Comparison of ENCODE assay signal across 11 cellular contexts in genomic region chr14:68936476-68936875, GRCh38. TPM values are rescaled to one million over a fixed set of nuclear protein-coding genes. Genes with fewer than 3 reads are reported as not detected.
DNase-seq lines count a peak whose midpoint lies in the region; ATAC-seq and TF ChIP-seq lines count a peak whose summit lies in the region.
"Had no signal": no experiment of that assay in that cellular context is flagged by ENCODE, and none has a peak within 500 bp of the region (broad histone marks: within the 10 kb centered on the region; RNA-seq: fewer than 3 reads in every experiment).

No MANE protein-coding gene starts in this region.

- TF ChIP-seq CTCF in brain microvascular endothelial cell (IDR thresholded peaks at IDR 0.05; ENCODE audit: low read depth, low read length, missing control alignments) = no peak
- TF ChIP-seq CTCF in left lung (IDR thresholded peaks at IDR 0.05) = no peak

- no peaks in the 10 kb centered on the region for H3K36me3 Mint-ChIP-seq in activated T-helper 17 cell treated with anti-CD3 and anti-CD28 coated beads, Interleukin-2, amount 50 U/mL, for 72 hours (ENCODE audit: low read depth)
- H3K36me3 Mint-ChIP-seq: immature natural killer cell had no signal

- H3K27ac Mint-ChIP-seq in activated T-helper 17 cell treated with anti-CD3 and anti-CD28 coated beads, Interleukin-2, amount 50 U/mL, for 72 hours = no peak overlapping the region
- H3K27ac Mint-ChIP-seq: immature natural killer cell; T-helper 2 cell treated with Interferon-gamma antibody and Interleukin-4, amounts not matched to agents 5 μg/mL and 100 μg/mL, for 36 hours had no signal

- H3K9me3 ChIP-seq in GM23248 (ENCODE audit: low read depth) = no peaks in the 10 kb centered on the region
- H3K9me3 ChIP-seq in left lung = no peaks in the 10 kb centered on the region
- no peaks in the 10 kb centered on the region for H3K9me3 ChIP-seq in skeletal muscle satellite cell (replicated peaks; ENCODE audit: low read length)

- ATAC-seq in left lung = no peak
- no peak for ATAC-seq in HG03159 (IDR thresholded peaks at IDR 0.05; ENCODE audit: unreplicated experiment)
- ATAC-seq in activated T-helper 17 cell treated with anti-CD3 and anti-CD28 coated beads, Interleukin-2, amount 50 U/mL, for 72 hours (replicated peaks) = no peak
- ATAC-seq in GM18520 (IDR thresholded peaks at IDR 0.05; ENCODE audit: unreplicated experiment) = no peak

- no peak overlapping the region for H3K9ac ChIP-seq in GM23248
- H3K9ac ChIP-seq in skeletal muscle satellite cell (ENCODE audit: low read depth, low read length) = peak overlapping the region; percentile 15

- H3K79me2 ChIP-seq in GM23248 (ENCODE audit: insufficient read depth) = peaks cover 97% of the 10 kb centered on the region

- H3K4me2 ChIP-seq in GM23248 (ENCODE audit: unreplicated experiment) = no peak overlapping the region
- no peak overlapping the region for H3K4me2 ChIP-seq in skeletal muscle satellite cell (ENCODE audit: low read length)

- no peaks in the 10 kb centered on the region for H3K9me2 ChIP-seq in GM23248 (ENCODE audit: insufficient read depth)

- no peaks in the 10 kb centered on the region for H3K9me3 Mint-ChIP-seq in activated T-helper 17 cell treated with anti-CD3 and anti-CD28 coated beads, Interleukin-2, amount 50 U/mL, for 72 hours
- H3K9me3 Mint-ChIP-seq: immature natural killer cell; T-helper 2 cell treated with Interferon-gamma antibody and Interleukin-4, amounts not matched to agents 5 μg/mL and 100 μg/mL, for 36 hours had no signal

- H3K36me3 ChIP-seq in GM23248 (ENCODE audit: low read depth) = no peaks in the 10 kb centered on the region; the same call in 1 of the 2 replicates
- H3K36me3 ChIP-seq in brain microvascular endothelial cell (replicated peaks) = peaks cover 27% of the 10 kb centered on the region
- H3K36me3 ChIP-seq in left lung = no peaks in the 10 kb centered on the region
- peaks cover 26% of the 10 kb centered on the region for H3K36me3 ChIP-seq in skeletal muscle satellite cell (ENCODE audit: insufficient read depth, low read length)

- no peaks in the 10 kb centered on the region for H3K27me3 Mint-ChIP-seq in activated T-helper 17 cell treated with anti-CD3 and anti-CD28 coated beads, Interleukin-2, amount 50 U/mL, for 72 hours

- H3K4me1 Mint-ChIP-seq in activated T-helper 17 cell treated with anti-CD3 and anti-CD28 coated beads, Interleukin-2, amount 50 U/mL, for 72 hours = peaks cover 6% of the 10 kb centered on the region

- no peak overlapping the region for H2AFZ ChIP-seq in GM23248

- no peaks in the 10 kb centered on the region for H3K27me3 ChIP-seq in GM23248 (replicated peaks; ENCODE audit: insufficient read depth)
- no peaks in the 10 kb centered on the region for H3K27me3 ChIP-seq in brain microvascular endothelial cell (replicated peaks)
- no peaks in the 10 kb centered on the region for H3K27me3 ChIP-seq in left lung
- H3K27me3 ChIP-seq in skeletal muscle satellite cell (ENCODE audit: control insufficient read depth, insufficient read depth, low read length) = no peaks in the 10 kb centered on the region

- peak overlapping the region; percentile 75 for H3K27ac ChIP-seq in GM23248
- peak overlapping the region; percentile 6 for H3K27ac ChIP-seq in brain microvascular endothelial cell
- H3K27ac ChIP-seq in left lung = peak overlapping the region; percentile 30 to 93

- peaks cover 79% of the 10 kb centered on the region for H3F3A ChIP-seq in GM23248 (ENCODE audit: insufficient read depth)

- 30 to 33% methylated on average over 8 of the region's 8 CpGs for WGBS in GM23248 (ENCODE audit: low coverage in 1 of 2, low lambda C conversion rate in 2 of 2, missing lambda C conversion rate in 2 of 2), 2 experiments

- H3K4me3 ChIP-seq in GM23248 (no peak overlapping the region), brain microvascular endothelial cell (ENCODE audit: low read depth, low read length) (no peak overlapping the region), left lung (no peak overlapping the region), skeletal muscle satellite cell (ENCODE audit: low read length) (no peak overlapping the region)

- H3K4me1 ChIP-seq in GM23248 (ENCODE audit: insufficient read depth) (peaks cover 65% of the 10 kb centered on the region), left lung (peaks cover 28 to 95% of the 10 kb centered on the region in 2 donors), skeletal muscle satellite cell (ENCODE audit: control insufficient read depth, insufficient read depth, low read length) (peaks cover 72% of the 10 kb centered on the region)

- peaks cover 17% of the 10 kb centered on the region; the same call in 1 of the 2 replicates for H4K20me1 ChIP-seq in GM23248 (ENCODE audit: insufficient read depth)

- intact Hi-C loops in left lung (cut with DNase I) = no loop called here

- DNase-seq in GM23248 (no peak), brain microvascular endothelial cell (no peak), left lung (no peak), SIG-M5 (lab: John Stamatoyannopoulos, UW) (no peak)
- DNase-seq: immature natural killer cell, NCI-H1694 treated with DMSO at 0.1 percent for 48 hours had no signal

- in situ Hi-C loops in GM23248 (cut with MboI) (no loop called here), brain microvascular endothelial cell (cut with HindIII; ENCODE audit: low pct_ligation_motif_present, low sequenced_read_pairs) (no loop called here)

- H3K4me3 Mint-ChIP-seq in activated T-helper 17 cell treated with anti-CD3 and anti-CD28 coated beads, Interleukin-2, amount 50 U/mL, for 72 hours = no peak overlapping the region
- H3K4me3 Mint-ChIP-seq: immature natural killer cell; T-helper 2 cell treated with Interferon-gamma antibody and Interleukin-4, amounts not matched to agents 5 μg/mL and 100 μg/mL, for 36 hours had no signal

RNA-seq across cellular contexts. Expression of gene ACTN1, which starts 42.6 kb away (rescaled TPM):
- total RNA-seq in GM23248 (2014; rRNA removed; shearing (Covaris generic)) = 403 and 414 TPM in 2 replicates
- 593 and 597 TPM in 2 replicates for polyA plus RNA-seq in GM23248 (2016; fragmentation: Nextera tagmentation; extraction: Ambion mirVana)
- 100 to 1,000 TPM; 164 to 225 TPM for total RNA-seq in left lung
- 110 and 141 TPM in 2 replicates for total RNA-seq in skeletal muscle satellite cell (2012; rRNA removed)
- total RNA-seq in activated T-helper 17 cell treated with anti-CD3 and anti-CD28 coated beads, Interleukin-2, amount 50 U/mL, for 72 hours = 10 to 100 TPM; 38.3 to 54.1 TPM

Comparison
In these comparisons a context has a peak if more than half of its experiments do, and no peak if none do; other contexts are left out.
1. H3K27ac ChIP-seq: peak in every context shown above with its lines; median percentile 75 in GM23248; 62 in left lung; 6 in brain microvascular endothelial cell.